In genomic region chr11:65833297-65834030, GRCh38 we compare ENCODE assay signal across 8 cellular contexts. TPM values are rescaled to one million over a fixed set of nuclear protein-coding genes. Genes with fewer than 3 reads are reported as not detected.
DNase-seq lines count a peak whose midpoint lies in the region; ATAC-seq, FAIRE-seq and TF ChIP-seq lines count a peak whose summit lies in the region.

Gene SNX32 (plus strand): TSS chr11:65833963. CDS start chr11:65834066, 103 bp downstream.

- no peak for TF ChIP-seq RAD21 in HepG2 (CRISPR knock-in tag; IDR thresholded peaks at IDR 0.05)

- no peaks in the 10 kb centered on the region for H4K20me1 ChIP-seq in HepG2 (ENCODE audit: insufficient read depth, low read length)

- peaks cover 9% of the 10 kb centered on the region for H3K9me3 Mint-ChIP-seq in activated CD4-positive, alpha-beta T cell treated with anti-CD3 and anti-CD28 coated beads, Interleukin-2, amount 10 ng/mL, durations not matched to agents 24 days and 14 days

- POLR2A ChIA-PET in HepG2 (lab: Yijun Ruan, JAX) = no interaction called here

- CTCF ChIA-PET in HepG2 (lab: Yijun Ruan, JAX; ENCODE audit: low intra/inter-chr PET ratio, low total read pairs) = no interaction called here

- H3K9me3 ChIP-seq in HepG2 (ENCODE audit: low read length) = no peaks in the 10 kb centered on the region

- H3K79me2 ChIP-seq in HepG2 (ENCODE audit: insufficient read depth, low read length) = no peaks in the 10 kb centered on the region

- 53% methylated on average over 52 of the region's 63 CpGs for WGBS in HepG2 (ENCODE audit: low lambda C conversion rate)

- TF ChIP-seq POLR2A in HepG2 (IDR thresholded peaks at IDR 0.05; ENCODE audit: insufficient read depth in 1 of 2, low read depth in 2 of 2, low read length in 2 of 2) = no peak

- no peaks in the 10 kb centered on the region for H3K4me1 ChIP-seq in HepG2 (ENCODE audit: insufficient read depth, low read length)

- H3K4me2 ChIP-seq in HepG2 (ENCODE audit: low read depth, low read length) = no peak within 1 kb of the TSS

- no peaks in the 10 kb centered on the region for H3K36me3 Mint-ChIP-seq in activated CD4-positive, alpha-beta T cell treated with anti-CD3 and anti-CD28 coated beads, Interleukin-2, amount 10 ng/mL, durations not matched to agents 24 days and 14 days (ENCODE audit: low read depth)

- intact Hi-C loops in activated CD4-positive, alpha-beta T cell treated with anti-CD3 and anti-CD28 coated beads, Interleukin-2, amount 10 ng/mL, durations not matched to agents 24 days and 14 days (cut with micrococcal nuclease) = loop anchor here (1.0 kb wide), 2 partner anchors 20 to 25 kb away; partner anchors contain the start of gene CFL1
- intact Hi-C loops in dorsolateral prefrontal cortex (cut with DNase I) (loop anchor here in 1 of 2 donors (2.0 kb wide), 2 partner anchors 15 to 23 kb away; no protein-coding TSS in a partner anchor), HepG2 (cut with micrococcal nuclease; ENCODE audit: unreplicated experiment) (no loop called here)

- H3K27me3 ChIP-seq in dorsolateral prefrontal cortex (no peaks in the 10 kb centered on the region), HepG2 (ENCODE audit: control insufficient read depth in 1 of 2, insufficient read depth in 2 of 2, low read length in 2 of 2) (peaks cover 0 to 27% of the 10 kb centered on the region in 2 experiments; a peak in 1 of 5 replicates)

- peaks cover 21% of the 10 kb centered on the region for H3K4me1 Mint-ChIP-seq in activated CD4-positive, alpha-beta T cell treated with anti-CD3 and anti-CD28 coated beads, Interleukin-2, amount 10 ng/mL, durations not matched to agents 24 days and 14 days

- ATAC-seq in GM18517 (IDR thresholded peaks at IDR 0.05; ENCODE audit: unreplicated experiment) (peak; percentile 62), HG03066 (IDR thresholded peaks at IDR 0.05; ENCODE audit: low read depth, unreplicated experiment) (peak; percentile 90), HepG2 (peak; percentile 31; the same call in 1 of the 3 replicates)

- H3K27ac ChIP-seq in dorsolateral prefrontal cortex (peak within 1 kb of the TSS in 34 of 59 donors; percentile 11 to 85 (median 62)), HepG2 (ENCODE audit: extremely low read length, insufficient read depth, low read length) (no peak within 1 kb of the TSS)

- H3K36me3 ChIP-seq in HepG2 (replicated peaks in 1 of 2; ENCODE audit: control insufficient read depth in 1 of 2, insufficient read depth in 2 of 2, low read length in 2 of 2) = no peaks in the 10 kb centered on the region

- no peak within 1 kb of the TSS for H3K4me3 Mint-ChIP-seq in activated CD4-positive, alpha-beta T cell treated with anti-CD3 and anti-CD28 coated beads, Interleukin-2, amount 10 ng/mL, durations not matched to agents 24 days and 14 days

- H3K27me3 Mint-ChIP-seq in activated CD4-positive, alpha-beta T cell treated with anti-CD3 and anti-CD28 coated beads, Interleukin-2, amount 10 ng/mL, durations not matched to agents 24 days and 14 days = peaks cover 20% of the 10 kb centered on the region

- DNase-seq in NCI-H2227 (lab: John Stamatoyannopoulos, UW; ENCODE audit: unreplicated experiment) = peak; percentile 97
- DNase-seq in activated CD4-positive, alpha-beta T cell treated with anti-CD3 and anti-CD28 coated beads, Interleukin-2, amount 10 ng/mL, durations not matched to agents 24 days and 14 days = peak; percentile 99
- DNase-seq in dorsolateral prefrontal cortex = peak; percentile 96 to 99 (median 98)
- no peak for DNase-seq in HepG2 (ENCODE audit: low spot score)
- DNase-seq in stimulated activated CD4-positive, alpha-beta T cell treated with anti-CD3 and anti-CD28 coated beads, Interleukin-2, amount 100 ng/mL, for 24 hours = peak; percentile 96 to 97
- DNase-seq in HK-2 (ENCODE audit: unreplicated experiment) = no peak

- TF ChIP-seq CTCF in dorsolateral prefrontal cortex (IDR thresholded peaks at IDR 0.05 in 54 of 56, conservative IDR thresholded peaks at IDR 0.05 in 2 of 56; ENCODE audit: low read depth in 1 of 56, partially characterized antibody in 56 of 56) = peak in 16 of 56 donors; percentile 7 to 51 (median 30)
- no peak for TF ChIP-seq CTCF in HepG2 (CRISPR knock-in tag; IDR thresholded peaks at IDR 0.05)

- TF ChIP-seq EP300 in HepG2 (IDR thresholded peaks at IDR 0.05; ENCODE audit: low read depth in 2 of 2, low read length in 2 of 2) (no peak), HepG2 (CRISPR knock-in tag; IDR thresholded peaks at IDR 0.05; ENCODE audit: borderline replicate concordance) (no peak)

- no TSS peak for BruUV-seq in HepG2 (replicated peaks; lab: Mats Ljungman, UMichigan)

- H2AFZ ChIP-seq in HepG2 (ENCODE audit: low read length) = no peak within 1 kb of the TSS

- FAIRE-seq in HepG2 (lab: Jason Lieb, UNC) = no peak

- in situ Hi-C loops in HepG2 (cut with HindIII; ENCODE audit: extremely low pct_ligation_motif_present, low pct_unique_long_range_greater_than_20kb) = no loop called here

- no peak within 1 kb of the TSS for H3K27ac Mint-ChIP-seq in activated CD4-positive, alpha-beta T cell treated with anti-CD3 and anti-CD28 coated beads, Interleukin-2, amount 10 ng/mL, durations not matched to agents 24 days and 14 days

- H3K4me3 ChIP-seq in dorsolateral prefrontal cortex = peak within 1 kb of the TSS; percentile 48 to 91 (median 74)
- no peak within 1 kb of the TSS for H3K4me3 ChIP-seq in HepG2 (replicated peaks in 1 of 3; ENCODE audit: insufficient read depth in 1 of 3, low read depth in 2 of 3, low read length in 3 of 3)

- H3K9ac ChIP-seq in HepG2 (ENCODE audit: insufficient read depth, low read depth, low read length) = no peak within 1 kb of the TSS

TF ChIP-seq in HepG2, 621 proteins besides CTCF, POLR2A, EP300 and RAD21:
- TF ChIP-seq NFYB (CRISPR knock-in tag; IDR thresholded peaks at IDR 0.05) (peak; percentile 70), SP2 (CRISPR knock-in tag; IDR thresholded peaks at IDR 0.05) (peak; percentile 52), ZFP91 (CRISPR knock-in tag; IDR thresholded peaks at IDR 0.05; ENCODE audit: borderline replicate concordance) (peak; percentile 97), ZNF639 (CRISPR knock-in tag; conservative IDR thresholded peaks at IDR 0.05) (no peak), CENPT (CRISPR knock-in tag; IDR thresholded peaks at IDR 0.05; ENCODE audit: low read depth) (no peak), NFYC (CRISPR knock-in tag; IDR thresholded peaks at IDR 0.05) (peak; percentile 55; the same call in 1 of the 2 replicates), HNRNPK (IDR thresholded peaks at IDR 0.05; ENCODE audit: low read depth, low read length, poor library complexity, severe bottlenecking) (peak; percentile 81), PTBP1 (IDR thresholded peaks at IDR 0.05; ENCODE audit: low read depth, low read length, poor library complexity, severe bottlenecking) (no peak)

RNA-seq across cellular contexts. Expression of gene SNX32, which starts in this region (rescaled TPM):
- 1.2 and 2.1 TPM in 2 replicates for total RNA-seq in activated CD4-positive, alpha-beta T cell treated with anti-CD3 and anti-CD28 coated beads, Interleukin-2, amount 10 ng/mL, durations not matched to agents 24 days and 14 days
- total RNA-seq in dorsolateral prefrontal cortex (10 to 100 TPM; 18.6 to 78.2 (median 41.0) TPM), HepG2 (2016; rRNA removed; fragmentation: Illumina TruSeq; extraction: Trizol) (0.09 TPM in 1 of 2 replicates, not detected in the other)
- total RNA-seq in HepG2 (2016; cell fraction: cytosol; rRNA removed; fragmentation: Illumina TruSeq; extraction: Trizol; ENCODE audit: low read depth) = not detected in 2 replicates
- 0.17 TPM in 1 of 2 replicates, not detected in the other for total RNA-seq in HepG2 (2016; cell fraction: insoluble cytoplasmic fraction; rRNA removed; fragmentation: Illumina TruSeq; extraction: Trizol)
- total RNA-seq in HepG2 (2016; cell fraction: membrane; rRNA removed; fragmentation: Illumina TruSeq; extraction: Trizol) = not detected in 2 replicates
- 0.16 TPM in 1 of 2 replicates, not detected in the other for total RNA-seq in HepG2 (2016; cell fraction: nucleus; rRNA removed; fragmentation: Illumina TruSeq; extraction: Trizol)
- 0.29 and 0.34 TPM in 2 replicates for polyA plus RNA-seq in HepG2 (2011; rRNA removed)
- polyA plus RNA-seq in HepG2 (2011; cell fraction: cytosol; rRNA removed) = 0.08 and 0.30 TPM in 2 replicates
- 4.2 and 5.7 TPM in 2 replicates for polyA plus RNA-seq in HepG2 (2011; cell fraction: nucleus; rRNA removed)
- 0.19 and 0.35 TPM in 2 replicates for polyA plus RNA-seq in HepG2 (2012)
- 0.17 TPM in 1 of 2 replicates, not detected in the other for polyA plus RNA-seq in HepG2 (2016; cell fraction: cytosol; fragmentation: Illumina TruSeq; extraction: Trizol; ENCODE audit: low read depth)
- 0.19 TPM in 1 of 2 replicates, not detected in the other for polyA plus RNA-seq in HepG2 (2016; cell fraction: insoluble cytoplasmic fraction; fragmentation: Illumina TruSeq; extraction: Trizol; ENCODE audit: low read depth)
- 0.08 and 0.22 TPM in 2 replicates for polyA plus RNA-seq in HepG2 (2016; cell fraction: membrane; fragmentation: Illumina TruSeq; extraction: Trizol; ENCODE audit: low read depth)
- polyA plus RNA-seq in HepG2 (2016; cell fraction: nucleus; fragmentation: Illumina TruSeq; extraction: Trizol; ENCODE audit: insufficient read depth, low read depth) = 0.52 and 0.55 TPM in 2 replicates
- 0.30 and 0.86 TPM in 2 replicates for polyA minus RNA-seq in HepG2 (2011; rRNA and poly(A)+ RNA removed; ENCODE audit: low replicate concordance)
- not detected in 2 replicates for polyA minus RNA-seq in HepG2 (2011; cell fraction: cytosol; rRNA and poly(A)+ RNA removed)
- 0.75 and 1.4 TPM in 2 replicates for polyA minus RNA-seq in HepG2 (2011; cell fraction: nucleus; rRNA and poly(A)+ RNA removed)

Comparison
In these comparisons a context has a peak if more than half of its experiments do, and no peak if none do; other contexts are left out.
1. ATAC-seq: peak in every context shown above with its lines; median percentile 90 in HG03066; 62 in GM18517; 31 in HepG2.
2. DNase-seq: peak in NCI-H2227 (single experiment), activated CD4-positive, alpha-beta T cell treated with anti-CD3 and anti-CD28 coated beads, Interleukin-2, amount 10 ng/mL, durations not matched to agents 24 days and 14 days (single experiment), dorsolateral prefrontal cortex (10 of 10) and stimulated activated CD4-positive, alpha-beta T cell treated with anti-CD3 and anti-CD28 coated beads, Interleukin-2, amount 100 ng/mL, for 24 hours (2 of 2); none in HepG2 (single experiment) and HK-2 (single experiment).
3. H3K4me3 ChIP-seq: peak in dorsolateral prefrontal cortex (59 of 59); none in HepG2 (0 of 3).